28 cellular contexts compared by ENCODE assay signal in the genomic region with DNA sequence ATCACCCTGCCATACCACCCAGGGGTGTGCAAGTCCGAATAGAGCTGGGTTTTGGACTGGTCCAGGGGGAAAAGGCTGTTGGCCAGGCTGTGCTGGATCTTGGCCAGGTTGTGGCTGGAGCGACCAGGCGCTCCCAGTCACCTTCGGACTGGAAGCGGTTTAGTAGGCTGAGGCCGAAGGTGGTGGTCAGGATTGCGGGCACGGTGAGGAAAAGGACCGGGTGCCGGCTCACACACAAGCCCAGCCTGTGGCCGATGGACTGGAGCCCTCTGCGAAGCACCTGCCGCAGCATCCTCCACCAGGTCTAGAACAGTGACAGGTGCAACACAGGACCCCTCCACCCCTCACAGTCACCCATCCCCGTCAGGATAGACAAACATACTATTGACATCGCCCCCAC.
"Had no signal": no experiment of that assay in that cellular context is flagged by ENCODE, and none has a peak within 500 bp of the region (broad histone marks: within the 10 kb centered on the region; RNA-seq: fewer than 3 reads in every experiment).

No MANE protein-coding gene starts in this region.

- H3K27ac ChIP-seq: ascending aorta, breast epithelium, heart left ventricle had no signal

- H3K27ac Mint-ChIP-seq: activated CD4-positive, alpha-beta memory T cell treated with anti-CD3 and anti-CD28 coated beads, Interleukin-2, amount 10 ng/mL, durations not matched to agents 7 days and 5 days; activated CD4-positive, alpha-beta T cell treated with anti-CD3 and anti-CD28 coated beads for 36 hours; activated CD4-positive, alpha-beta T cell treated with anti-CD3 and anti-CD28 coated beads, Interleukin-2, amount 10 ng/mL, durations not matched to agents 7 days and 5 days; activated naive CD4-positive, alpha-beta T cell treated with anti-CD3 and anti-CD28 coated beads, Interleukin-2, amount 10 ng/mL, durations not matched to agents 7 days and 5 days; activated naive CD4-positive, alpha-beta T cell treated with anti-CD3 and anti-CD28 coated beads, Interleukin-2, amount 50 U/mL, for 72 hours; activated naive CD8-positive, alpha-beta T cell treated with anti-CD3 and anti-CD28 coated beads, Interleukin-2, amount 10 ng/mL, durations not matched to agents 7 days and 5 days; activated T-cell treated with anti-CD3 and anti-CD28 coated beads, Interleukin-2, amount 50 U/mL, for 24 hours; activated T-cell treated with anti-CD3 and anti-CD28 coated beads, Interleukin-2, amount 50 U/mL, for 72 hours; brain had no signal

- H3K4me3 ChIP-seq: ascending aorta, breast epithelium, heart left ventricle had no signal

- H3K36me3 Mint-ChIP-seq: activated naive CD4-positive, alpha-beta T cell treated with anti-CD3 and anti-CD28 coated beads, Interleukin-2, amount 10 ng/mL, durations not matched to agents 7 days and 5 days; activated naive CD8-positive, alpha-beta T cell treated with anti-CD3 and anti-CD28 coated beads, Interleukin-2, amount 10 ng/mL, durations not matched to agents 7 days and 5 days; brain had no signal

- H3K36me3 ChIP-seq: ascending aorta, breast epithelium, heart left ventricle had no signal

- H3K4me1 Mint-ChIP-seq: activated CD4-positive, alpha-beta memory T cell treated with anti-CD3 and anti-CD28 coated beads, Interleukin-2, amount 10 ng/mL, durations not matched to agents 7 days and 5 days; activated CD4-positive, alpha-beta T cell treated with anti-CD3 and anti-CD28 coated beads for 36 hours; activated CD4-positive, alpha-beta T cell treated with anti-CD3 and anti-CD28 coated beads, Interleukin-2, amount 10 ng/mL, durations not matched to agents 7 days and 5 days; activated naive CD4-positive, alpha-beta T cell treated with anti-CD3 and anti-CD28 coated beads, Interleukin-2, amount 10 ng/mL, durations not matched to agents 7 days and 5 days; activated naive CD8-positive, alpha-beta T cell treated with anti-CD3 and anti-CD28 coated beads, Interleukin-2, amount 10 ng/mL, durations not matched to agents 7 days and 5 days; brain; central memory CD8-positive, alpha-beta T cell had no signal

- H3K4me1 ChIP-seq: ascending aorta, breast epithelium, heart left ventricle had no signal

- FAIRE-seq: colon, frontal cortex had no signal

- DNase-seq: activated CD4-positive, alpha-beta memory T cell treated with anti-CD3 and anti-CD28 coated beads, Interleukin-2, amount 10 ng/mL, durations not matched to agents 7 days and 5 days; activated CD4-positive, alpha-beta T cell treated with anti-CD3 and anti-CD28 coated beads for 36 hours; activated CD4-positive, alpha-beta T cell treated with anti-CD3 and anti-CD28 coated beads, Interleukin-2, amount 10 ng/mL, durations not matched to agents 7 days and 5 days; activated CD4-positive, alpha-beta T cell treated with anti-CD3 and anti-CD28 coated beads, Interleukin-2, amount 50 U/mL, for 4 hours; activated CD4-positive, CD25-positive, alpha-beta regulatory T cell; activated CD4-positive, CD25-positive, alpha-beta regulatory T cell treated with anti-CD3 and anti-CD28 coated beads, Interleukin-2, amount 50 U/mL, for 72 hours; activated CD8-positive, alpha-beta memory T cell treated with anti-CD3 and anti-CD28 coated beads, Interleukin-2, amount 50 U/mL, for 48 hours; activated gamma-delta T cell; activated naive CD4-positive, alpha-beta T cell; activated naive CD4-positive, alpha-beta T cell treated with anti-CD3 and anti-CD28 coated beads, Interleukin-2, amount 10 ng/mL, durations not matched to agents 7 days and 5 days; activated naive CD8-positive, alpha-beta T cell treated with anti-CD3 and anti-CD28 coated beads, Interleukin-2, amount 10 ng/mL, durations not matched to agents 7 days and 5 days; activated T-cell treated with anti-CD3 and anti-CD28 coated beads for 4 hours; activated T-cell treated with anti-CD3 and anti-CD28 coated beads, Interleukin-2, amount 50 U/mL, for 24 hours; activated T-cell treated with anti-CD3 and anti-CD28 coated beads, Interleukin-2, amount 50 U/mL, for 72 hours; cortex of kidney; effector CD8-positive, alpha-beta T cell; foreskin fibroblast; glutamatergic neuron; heart left ventricle; T-helper 2 cell had no signal

- H3K27me3 ChIP-seq: ascending aorta, breast epithelium, heart left ventricle had no signal

- H3K27me3 Mint-ChIP-seq: activated CD4-positive, alpha-beta memory T cell treated with anti-CD3 and anti-CD28 coated beads, Interleukin-2, amount 10 ng/mL, durations not matched to agents 7 days and 5 days; activated CD4-positive, alpha-beta T cell treated with anti-CD3 and anti-CD28 coated beads for 36 hours; activated CD4-positive, alpha-beta T cell treated with anti-CD3 and anti-CD28 coated beads, Interleukin-2, amount 10 ng/mL, durations not matched to agents 7 days and 5 days; activated naive CD4-positive, alpha-beta T cell treated with anti-CD3 and anti-CD28 coated beads, Interleukin-2, amount 10 ng/mL, durations not matched to agents 7 days and 5 days; activated naive CD8-positive, alpha-beta T cell treated with anti-CD3 and anti-CD28 coated beads, Interleukin-2, amount 10 ng/mL, durations not matched to agents 7 days and 5 days; activated T-cell treated with anti-CD3 and anti-CD28 coated beads, Interleukin-2, amount 50 U/mL, for 24 hours; brain; central memory CD8-positive, alpha-beta T cell had no signal

- H3K4me3 Mint-ChIP-seq: activated CD4-positive, alpha-beta memory T cell treated with anti-CD3 and anti-CD28 coated beads, Interleukin-2, amount 10 ng/mL, durations not matched to agents 7 days and 5 days; activated CD4-positive, alpha-beta T cell treated with anti-CD3 and anti-CD28 coated beads for 36 hours; activated CD4-positive, alpha-beta T cell treated with anti-CD3 and anti-CD28 coated beads, Interleukin-2, amount 10 ng/mL, durations not matched to agents 7 days and 5 days; activated naive CD4-positive, alpha-beta T cell treated with anti-CD3 and anti-CD28 coated beads, Interleukin-2, amount 10 ng/mL, durations not matched to agents 7 days and 5 days; activated naive CD8-positive, alpha-beta T cell treated with anti-CD3 and anti-CD28 coated beads, Interleukin-2, amount 10 ng/mL, durations not matched to agents 7 days and 5 days; activated T-cell treated with anti-CD3 and anti-CD28 coated beads, Interleukin-2, amount 50 U/mL, for 24 hours; activated T-cell treated with anti-CD3 and anti-CD28 coated beads, Interleukin-2, amount 50 U/mL, for 72 hours; brain; central memory CD8-positive, alpha-beta T cell had no signal

- ATAC-seq: activated CD4-positive, alpha-beta T cell treated with anti-CD3 and anti-CD28 coated beads for 36 hours; activated naive CD4-positive, alpha-beta T cell treated with anti-CD3 and anti-CD28 coated beads, Interleukin-2, amount 50 U/mL, for 72 hours; activated T-cell treated with anti-CD3 and anti-CD28 coated beads, Interleukin-2, amount 50 U/mL, for 72 hours; esophagus mucosa; heart left ventricle had no signal

- H3K9me3 ChIP-seq: ascending aorta had no signal
